Comparison of ENCODE assay signal across 1 cellular context in genomic region chr7:102395958-102396709, GRCh38.
A peak's percentile ranks its signal among the peaks of the same experiment; 100 is the strongest.
TF ChIP-seq lines count a peak whose summit lies in the region.

Gene PRKRIP1 (plus strand): TSS chr7:102396363. CDS start chr7:102396412, 49 bp downstream.

TF ChIP-seq in WTC11, 78 proteins besides CTCF, POLR2A, EP300 and RAD21 (continued from another document):
- TF ChIP-seq, protein P1, sequence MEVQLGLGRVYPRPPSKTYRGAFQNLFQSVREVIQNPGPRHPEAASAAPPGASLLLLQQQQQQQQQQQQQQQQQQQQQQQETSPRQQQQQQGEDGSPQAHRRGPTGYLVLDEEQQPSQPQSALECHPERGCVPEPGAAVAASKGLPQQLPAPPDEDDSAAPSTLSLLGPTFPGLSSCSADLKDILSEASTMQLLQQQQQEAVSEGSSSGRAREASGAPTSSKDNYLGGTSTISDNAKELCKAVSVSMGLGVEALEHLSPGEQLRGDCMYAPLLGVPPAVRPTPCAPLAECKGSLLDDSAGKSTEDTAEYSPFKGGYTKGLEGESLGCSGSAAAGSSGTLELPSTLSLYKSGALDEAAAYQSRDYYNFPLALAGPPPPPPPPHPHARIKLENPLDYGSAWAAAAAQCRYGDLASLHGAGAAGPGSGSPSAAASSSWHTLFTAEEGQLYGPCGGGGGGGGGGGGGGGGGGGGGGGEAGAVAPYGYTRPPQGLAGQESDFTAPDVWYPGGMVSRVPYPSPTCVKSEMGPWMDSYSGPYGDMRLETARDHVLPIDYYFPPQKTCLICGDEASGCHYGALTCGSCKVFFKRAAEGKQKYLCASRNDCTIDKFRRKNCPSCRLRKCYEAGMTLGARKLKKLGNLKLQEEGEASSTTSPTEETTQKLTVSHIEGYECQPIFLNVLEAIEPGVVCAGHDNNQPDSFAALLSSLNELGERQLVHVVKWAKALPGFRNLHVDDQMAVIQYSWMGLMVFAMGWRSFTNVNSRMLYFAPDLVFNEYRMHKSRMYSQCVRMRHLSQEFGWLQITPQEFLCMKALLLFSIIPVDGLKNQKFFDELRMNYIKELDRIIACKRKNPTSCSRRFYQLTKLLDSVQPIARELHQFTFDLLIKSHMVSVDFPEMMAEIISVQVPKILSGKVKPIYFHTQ (CRISPR knock-in tag; IDR thresholded peaks at IDR 0.05): no peak
- TF ChIP-seq JUN (CRISPR knock-in tag; IDR thresholded peaks at IDR 0.05): no peak
- TF ChIP-seq SP1 (CRISPR knock-in tag; conservative IDR thresholded peaks at IDR 0.05): peak; percentile 75
- no peak for TF ChIP-seq E2F1 (CRISPR knock-in tag; IDR thresholded peaks at IDR 0.05)
- no peak for TF ChIP-seq ESRRA (CRISPR knock-in tag; IDR thresholded peaks at IDR 0.05; ENCODE audit: borderline replicate concordance)
- TF ChIP-seq MLX (CRISPR knock-in tag; IDR thresholded peaks at IDR 0.05): no peak
- no peak for TF ChIP-seq SMAD3 (CRISPR knock-in tag; IDR thresholded peaks at IDR 0.05; ENCODE audit: borderline replicate concordance)
- no peak for TF ChIP-seq ZNF263 (CRISPR knock-in tag; IDR thresholded peaks at IDR 0.05; ENCODE audit: low read depth)
- no peak; the same call in 1 of the 2 replicates for TF ChIP-seq TEAD1 (CRISPR knock-in tag; IDR thresholded peaks at IDR 0.05)
- TF ChIP-seq FOXP1 (CRISPR knock-in tag; IDR thresholded peaks at IDR 0.05; ENCODE audit: borderline replicate concordance): no peak; the same call in 1 of the 2 replicates
